Comparison of ENCODE assay signal across 9 cellular contexts in the genomic region with DNA sequence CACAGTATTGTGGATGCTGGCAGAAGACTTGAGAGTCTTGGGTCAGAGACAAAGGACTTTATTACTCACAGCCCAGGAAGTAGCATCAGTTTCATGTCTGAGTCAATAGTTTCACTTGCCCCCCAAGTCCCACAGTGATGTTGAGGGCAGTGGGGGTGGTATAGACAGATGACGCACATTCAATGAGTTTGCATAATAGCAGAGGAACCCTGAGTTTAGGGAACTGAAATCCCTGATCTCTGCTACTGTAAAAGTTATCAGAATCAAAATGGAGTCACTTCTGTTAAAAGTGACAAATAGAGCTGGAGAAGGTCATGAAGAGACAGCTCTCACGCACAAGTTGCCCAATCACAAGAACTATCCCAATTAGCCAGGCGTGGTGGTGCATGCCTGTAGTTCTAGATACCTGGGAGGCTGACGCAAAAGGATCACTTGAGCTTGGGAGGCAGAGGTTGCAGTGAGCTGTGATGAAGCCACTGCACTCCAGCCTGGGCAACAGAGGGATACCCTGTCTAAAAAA. TPM values are rescaled to one million over a fixed set of nuclear protein-coding genes. Genes with fewer than 3 reads are reported as not detected.
DNase-seq lines count a peak whose midpoint lies in the region; ATAC-seq and TF ChIP-seq lines count a peak whose summit lies in the region.
"Had no signal": no experiment of that assay in that cellular context is flagged by ENCODE, and none has a peak within 500 bp of the region (broad histone marks: within the 10 kb centered on the region; RNA-seq: fewer than 3 reads in every experiment).

No MANE protein-coding gene starts in this region.

- TF ChIP-seq EP300 in stomach (IDR thresholded peaks at IDR 0.05) = no peak

- H3K4me3 ChIP-seq in astrocyte of the spinal cord (ENCODE audit: low read depth, low read length) (no peak overlapping the region), stomach (no peak overlapping the region), right atrium auricular region (no peak overlapping the region), gastrocnemius medialis (no peak overlapping the region)

- intact Hi-C loops in stomach (cut with DNase I; ENCODE audit: low total_unique reads) (no loop called here), gastrocnemius medialis (cut with DNase I; ENCODE audit: low total_unique reads) (no loop called here)

- H3K4me1 ChIP-seq in stomach (no peaks in the 10 kb centered on the region), right atrium auricular region (no peaks in the 10 kb centered on the region), gastrocnemius medialis (no peaks in the 10 kb centered on the region)

- DNase-seq in stimulated activated CD4-positive, alpha-beta T cell treated with anti-CD3 and anti-CD28 coated beads, Interleukin-12 subunit alpha, Interleukin-12 subunit beta, amount 100 ng/mL, for 48 hours (ENCODE audit: low read depth in 2 of 3, low spot score in 1 of 3) = peak; percentile 14 to 23 (median 23)
- no peak for DNase-seq in stimulated activated CD4-positive, alpha-beta T cell treated with anti-CD3 and anti-CD28 coated beads, Interleukin-12 subunit alpha, Interleukin-12 subunit beta, amount 100 ng/mL, for 4 hours
- peak; percentile 45 for DNase-seq in astrocyte of the spinal cord (ENCODE audit: low read depth, low spot score)
- DNase-seq in stomach = peak; percentile 16
- DNase-seq in right atrium auricular region (ENCODE audit: low spot score) = no peak
- DNase-seq in gastrocnemius medialis = no peak
- DNase-seq in effector CD4-positive, alpha-beta T cell = no peak

- WGBS in stomach, 5 donors = 85 to 90% (median 89%) methylated on average over 4 of the region's 4 CpGs

- H3K27me3 ChIP-seq in stomach = no peaks in the 10 kb centered on the region
- no peaks in the 10 kb centered on the region for H3K27me3 ChIP-seq in right atrium auricular region
- H3K27me3 ChIP-seq in gastrocnemius medialis = no peaks in the 10 kb centered on the region

- ATAC-seq in HG03135 (IDR thresholded peaks at IDR 0.05; ENCODE audit: unreplicated experiment) = peak; percentile 96
- ATAC-seq in gastrocnemius medialis = no peak
- ATAC-seq: naive thymus-derived CD8-positive, alpha-beta T cell had no signal

- H3K9me3 ChIP-seq in stomach = no peaks in the 10 kb centered on the region
- no peaks in the 10 kb centered on the region for H3K9me3 ChIP-seq in right atrium auricular region
- no peaks in the 10 kb centered on the region for H3K9me3 ChIP-seq in gastrocnemius medialis

- in situ Hi-C loops in astrocyte of the spinal cord (cut with HindIII; ENCODE audit: low sequenced_read_pairs) = no loop called here
- in situ Hi-C loops in gastrocnemius medialis (cut with MboI; ENCODE audit: low sequenced_read_pairs in 4 of 4) = no loop called here

- TF ChIP-seq POLR2A in stomach (IDR thresholded peaks at IDR 0.05) = no peak
- no peak for TF ChIP-seq POLR2A in gastrocnemius medialis (IDR thresholded peaks at IDR 0.05)

- H3K36me3 ChIP-seq in stomach (no peaks in the 10 kb centered on the region), right atrium auricular region (no peaks in the 10 kb centered on the region), gastrocnemius medialis (no peaks in the 10 kb centered on the region)

- no peak for TF ChIP-seq CTCF in astrocyte of the spinal cord (IDR thresholded peaks at IDR 0.05; ENCODE audit: low read depth, low read length)
- no peak for TF ChIP-seq CTCF in stomach (IDR thresholded peaks at IDR 0.05)
- TF ChIP-seq CTCF in right atrium auricular region (IDR thresholded peaks at IDR 0.05) = no peak
- TF ChIP-seq CTCF in gastrocnemius medialis (IDR thresholded peaks at IDR 0.05 in 4 of 5, conservative IDR thresholded peaks at IDR 0.05 in 1 of 5) = no peak

- H3K27ac ChIP-seq in stomach (no peak overlapping the region), right atrium auricular region (no peak overlapping the region), gastrocnemius medialis (no peak overlapping the region)

RNA-seq across cellular contexts. Expression of a gene that starts 11.5 kb away (rescaled TPM):
- total RNA-seq in stomach (not detected), right atrium auricular region (under 1 TPM in 1 of 2 donors, not detected in 1; 0.43 TPM), gastrocnemius medialis (under 1 TPM in 1 of 4 donors, not detected in 3; 0.59 TPM)
- not detected for polyA plus RNA-seq in stomach
- total RNA-seq: naive thymus-derived CD8-positive, alpha-beta T cell had no signal
- polyA plus RNA-seq: naive thymus-derived CD8-positive, alpha-beta T cell had no signal

RNA-seq across cellular contexts. Expression of a gene that starts 29.7 kb away (rescaled TPM):
- total RNA-seq in stomach = 100 to 1,000 TPM in 4 of 5 donors, 10 to 100 TPM in 1; 88.1 to 691 (median 173) TPM
- 10 to 100 TPM; 17.9 to 43.8 (median 37.6) TPM for polyA plus RNA-seq in stomach
- total RNA-seq in right atrium auricular region = 100 to 1,000 TPM; 211 to 264 TPM
- total RNA-seq in gastrocnemius medialis = 100 to 1,000 TPM in 2 of 4 donors, 10 to 100 TPM in 2; 50.3 to 120 (median 105) TPM
- total RNA-seq: naive thymus-derived CD8-positive, alpha-beta T cell had no signal
- polyA plus RNA-seq: naive thymus-derived CD8-positive, alpha-beta T cell had no signal

RNA-seq across cellular contexts. Expression of a gene that starts 38.7 kb away (rescaled TPM):
- total RNA-seq in stomach (10 to 100 TPM; 19.7 to 91.0 (median 69.6) TPM), right atrium auricular region (10 to 100 TPM; 42.9 to 66.8 TPM), gastrocnemius medialis (10 to 100 TPM; 29.5 to 53.1 (median 42.7) TPM)
- 10 to 100 TPM; 54.7 to 71.9 (median 62.7) TPM for polyA plus RNA-seq in stomach

Comparison
In these comparisons a context has a peak if more than half of its experiments do, and no peak if none do; other contexts are left out.
1. DNase-seq: peak in stimulated activated CD4-positive, alpha-beta T cell treated with anti-CD3 and anti-CD28 coated beads, Interleukin-12 subunit alpha, Interleukin-12 subunit beta, amount 100 ng/mL, for 48 hours (3 of 3), astrocyte of the spinal cord (single experiment) and stomach (single experiment); none in stimulated activated CD4-positive, alpha-beta T cell treated with anti-CD3 and anti-CD28 coated beads, Interleukin-12 subunit alpha, Interleukin-12 subunit beta, amount 100 ng/mL, for 4 hours (single experiment), right atrium auricular region (single experiment), gastrocnemius medialis (0 of 2) and effector CD4-positive, alpha-beta T cell (single experiment).